13 cellular contexts compared by ENCODE assay signal in genomic region chr1:163824006-163824405, GRCh38.
DNase-seq lines count a peak whose midpoint lies in the region; ATAC-seq and TF ChIP-seq lines count a peak whose summit lies in the region.
"Had no signal": no experiment of that assay in that cellular context is flagged by ENCODE, and none has a peak within 500 bp of the region (broad histone marks: within the 10 kb centered on the region; RNA-seq: fewer than 3 reads in every experiment).

No MANE protein-coding gene starts in this region.

- H3K27me3 Mint-ChIP-seq in T-helper 2 cell treated with Interferon-gamma antibody and Interleukin-4, amounts not matched to agents 5 μg/mL and 100 μg/mL, for 36 hours (ENCODE audit: low read depth) = no peaks in the 10 kb centered on the region
- peaks cover 31% of the 10 kb centered on the region for H3K27me3 Mint-ChIP-seq in progenitor cell of endocrine pancreas
- H3K27me3 Mint-ChIP-seq: activated naive CD8-positive, alpha-beta T cell treated with anti-CD3 and anti-CD28 coated beads, Interleukin-2, amount 10 ng/mL, durations not matched to agents 7 days and 5 days; naive thymus-derived CD8-positive, alpha-beta T cell had no signal

- H3K36me3 Mint-ChIP-seq in T-helper 2 cell treated with Interferon-gamma antibody and Interleukin-4, amounts not matched to agents 5 μg/mL and 100 μg/mL, for 36 hours (ENCODE audit: low read depth) = no peaks in the 10 kb centered on the region
- no peaks in the 10 kb centered on the region for H3K36me3 Mint-ChIP-seq in progenitor cell of endocrine pancreas (ENCODE audit: insufficient read depth)
- H3K36me3 Mint-ChIP-seq: activated naive CD8-positive, alpha-beta T cell treated with anti-CD3 and anti-CD28 coated beads, Interleukin-2, amount 10 ng/mL, durations not matched to agents 7 days and 5 days; naive thymus-derived CD8-positive, alpha-beta T cell had no signal

- ATAC-seq in sciatic nerve (no peak), HG03469 (IDR thresholded peaks at IDR 0.05; ENCODE audit: unreplicated experiment) (no peak)
- ATAC-seq: naive thymus-derived CD8-positive, alpha-beta T cell had no signal

- intact Hi-C loops in sciatic nerve (cut with DNase I) = no loop called here

- DNase-seq in GM04504 (ENCODE audit: low read depth) (peak; percentile 91), amniotic epithelial cell (ENCODE audit: low read depth) (peak; percentile 29), fibroblast of the conjunctiva (ENCODE audit: low read depth) (peak; percentile 89), sciatic nerve (ENCODE audit: low spot score) (peak; percentile 58), D341Med (ENCODE audit: low spot score) (no peak), progenitor cell of endocrine pancreas (ENCODE audit: low spot score, unreplicated experiment) (no peak)
- DNase-seq in T-helper 2 cell treated with Interferon-gamma antibody and Interleukin-4, amounts not matched to agents 5 μg/mL and 100 μg/mL, for 36 hours (ENCODE audit: low spot score) = no peak
- DNase-seq: activated CD4-positive, CD25-positive, alpha-beta regulatory T cell; activated naive CD8-positive, alpha-beta T cell treated with anti-CD3 and anti-CD28 coated beads, Interleukin-2, amount 10 ng/mL, durations not matched to agents 7 days and 5 days; dermis blood vessel endothelial cell; H9; naive thymus-derived CD8-positive, alpha-beta T cell had no signal

- H3K9me3 Mint-ChIP-seq in T-helper 2 cell treated with Interferon-gamma antibody and Interleukin-4, amounts not matched to agents 5 μg/mL and 100 μg/mL, for 36 hours = peaks cover 3% of the 10 kb centered on the region
- H3K9me3 Mint-ChIP-seq in progenitor cell of endocrine pancreas (ENCODE audit: low read depth) = no peaks in the 10 kb centered on the region
- H3K9me3 Mint-ChIP-seq: activated naive CD8-positive, alpha-beta T cell treated with anti-CD3 and anti-CD28 coated beads, Interleukin-2, amount 10 ng/mL, durations not matched to agents 7 days and 5 days; H9 had no signal

- no peaks in the 10 kb centered on the region for H3K4me1 Mint-ChIP-seq in T-helper 2 cell treated with Interferon-gamma antibody and Interleukin-4, amounts not matched to agents 5 μg/mL and 100 μg/mL, for 36 hours (ENCODE audit: low read depth)
- H3K4me1 Mint-ChIP-seq in progenitor cell of endocrine pancreas (ENCODE audit: low read depth) = no peaks in the 10 kb centered on the region
- H3K4me1 Mint-ChIP-seq: activated naive CD8-positive, alpha-beta T cell treated with anti-CD3 and anti-CD28 coated beads, Interleukin-2, amount 10 ng/mL, durations not matched to agents 7 days and 5 days; H9; naive thymus-derived CD8-positive, alpha-beta T cell had no signal

- H3K4me3 Mint-ChIP-seq in T-helper 2 cell treated with Interferon-gamma antibody and Interleukin-4, amounts not matched to agents 5 μg/mL and 100 μg/mL, for 36 hours = no peak overlapping the region
- no peak overlapping the region for H3K4me3 Mint-ChIP-seq in progenitor cell of endocrine pancreas (ENCODE audit: low read depth)
- H3K4me3 Mint-ChIP-seq: activated naive CD8-positive, alpha-beta T cell treated with anti-CD3 and anti-CD28 coated beads, Interleukin-2, amount 10 ng/mL, durations not matched to agents 7 days and 5 days; H9; naive thymus-derived CD8-positive, alpha-beta T cell had no signal

- no peak for TF ChIP-seq CTCF in progenitor cell of endocrine pancreas (IDR thresholded peaks at IDR 0.05; ENCODE audit: unreplicated experiment)

- H3K27ac Mint-ChIP-seq in T-helper 2 cell treated with Interferon-gamma antibody and Interleukin-4, amounts not matched to agents 5 μg/mL and 100 μg/mL, for 36 hours = no peak overlapping the region
- H3K27ac Mint-ChIP-seq in progenitor cell of endocrine pancreas = no peak overlapping the region
- H3K27ac Mint-ChIP-seq: activated naive CD8-positive, alpha-beta T cell treated with anti-CD3 and anti-CD28 coated beads, Interleukin-2, amount 10 ng/mL, durations not matched to agents 7 days and 5 days; H9; naive thymus-derived CD8-positive, alpha-beta T cell had no signal

Comparison
In these comparisons a context has a peak if more than half of its experiments do, and no peak if none do; other contexts are left out.
1. DNase-seq: peak in GM04504 (single experiment), amniotic epithelial cell (single experiment), fibroblast of the conjunctiva (single experiment) and sciatic nerve (single experiment); none in D341Med (single experiment), T-helper 2 cell treated with Interferon-gamma antibody and Interleukin-4, amounts not matched to agents 5 μg/mL and 100 μg/mL, for 36 hours (single experiment) and progenitor cell of endocrine pancreas (single experiment).